ENCODE assay signal across 24 cellular contexts in genomic region chr10:30371954-30372353, GRCh38. TPM values are rescaled to one million over a fixed set of nuclear protein-coding genes. Genes with fewer than 3 reads are reported as not detected.
DNase-seq lines count a peak whose midpoint lies in the region; ATAC-seq and TF ChIP-seq lines count a peak whose summit lies in the region.
"Had no signal": no experiment of that assay in that cellular context is flagged by ENCODE, and none has a peak within 500 bp of the region (broad histone marks: within the 10 kb centered on the region; RNA-seq: fewer than 3 reads in every experiment).

No MANE protein-coding gene starts in this region.

- 87 to 94% methylated on average over 2 of the region's 2 CpGs for WGBS in lung, 2 donors

- POLR2A ChIA-PET in WTC11 (lab: Charles Lee): no interaction called here

- peaks cover 0 to 7% of the 10 kb centered on the region in 2 donors for H3K4me1 ChIP-seq in lung (ENCODE audit: control insufficient read depth in 2 of 2, insufficient read depth in 2 of 2, low read length in 2 of 2)
- H3K4me1 ChIP-seq: pancreas, testis had no signal

- no peak overlapping the region for H3K4me3 ChIP-seq in lung
- H3K4me3 ChIP-seq: mucosa of descending colon, pancreas, SK-N-MC, spleen, testis had no signal

- no peaks in the 10 kb centered on the region for H3K27me3 ChIP-seq in lung (ENCODE audit: control insufficient read depth, insufficient read depth)
- H3K27me3 ChIP-seq: pancreas, spleen, testis had no signal

- no peak overlapping the region for H3K27ac Mint-ChIP-seq in WTC11
- H3K27ac Mint-ChIP-seq: activated naive CD8-positive, alpha-beta T cell; CD4-positive, alpha-beta T cell; nephron progenitor cell; stimulated activated naive B cell treated with anti-CD40 and anti-IgM and Interleukin-4, amounts not matched to agents 10 μg/mL and 1 μg/mL and 100 μg/mL, for 72 hours; T-helper 2 cell treated with Interferon-gamma antibody and Interleukin-4, amounts not matched to agents 5 μg/mL and 100 μg/mL, for 36 hours had no signal

- ATAC-seq in lung (ENCODE audit: insufficient read depth, low FRiP score) (peak; percentile 47), WTC11 (no peak)
- ATAC-seq: mucosa of descending colon; pancreas; right cardiac atrium; stimulated activated naive B cell treated with anti-CD40 and anti-IgM and Interleukin-4, amounts not matched to agents 10 μg/mL and 1 μg/mL and 100 μg/mL, for 72 hours had no signal

- H3K4me1 Mint-ChIP-seq in WTC11: peaks cover 40% of the 10 kb centered on the region

- H3K36me3 ChIP-seq in lung (ENCODE audit: control insufficient read depth in 2 of 2, insufficient read depth in 2 of 2, low read length in 2 of 2): no peaks in the 10 kb centered on the region
- H3K36me3 ChIP-seq: pancreas, spleen had no signal

- H3K9me3 ChIP-seq in lung (ENCODE audit: control insufficient read depth in 2 of 2, insufficient read depth in 1 of 2, low read length in 1 of 2): peaks cover 0 to 2% of the 10 kb centered on the region in 2 donors
- H3K9me3 ChIP-seq: mucosa of descending colon, pancreas, spleen, testis had no signal

- H3K9me3 Mint-ChIP-seq in WTC11: no peaks in the 10 kb centered on the region
- H3K9me3 Mint-ChIP-seq: CD4-positive, alpha-beta T cell; nephron progenitor cell; stimulated activated naive B cell treated with anti-CD40 and anti-IgM and Interleukin-4, amounts not matched to agents 10 μg/mL and 1 μg/mL and 100 μg/mL, for 72 hours; T-helper 2 cell treated with Interferon-gamma antibody and Interleukin-4, amounts not matched to agents 5 μg/mL and 100 μg/mL, for 36 hours had no signal

- no peak overlapping the region for H3K27ac ChIP-seq in lung (ENCODE audit: low read depth in 1 of 2, low read length in 1 of 2)
- H3K27ac ChIP-seq: pancreas, RWPE1, SK-N-MC, spleen, testis had no signal

- H3K36me3 Mint-ChIP-seq in WTC11: no peaks in the 10 kb centered on the region
- H3K36me3 Mint-ChIP-seq: activated naive CD8-positive, alpha-beta T cell; stimulated activated naive B cell treated with anti-CD40 and anti-IgM and Interleukin-4, amounts not matched to agents 10 μg/mL and 1 μg/mL and 100 μg/mL, for 72 hours had no signal

- peaks cover 36% of the 10 kb centered on the region for H3K27me3 Mint-ChIP-seq in WTC11 (ENCODE audit: low read depth)
- H3K27me3 Mint-ChIP-seq: activated naive CD8-positive, alpha-beta T cell had no signal

- peak; percentile 9 for DNase-seq in COLO668 (lab: John Stamatoyannopoulos, UW; ENCODE audit: unreplicated experiment)
- peak; percentile 95 for DNase-seq in DMS53 treated with DMSO at 0.1 percent for 48 hours (lab: John Stamatoyannopoulos, UW; ENCODE audit: unreplicated experiment)
- DNase-seq in NCI-H510A treated with DMSO at 0.1 percent for 48 hours (lab: John Stamatoyannopoulos, UW): peak; percentile 67
- DNase-seq in lung (ENCODE audit: low spot score): no peak
- no peak for DNase-seq in GM10266 (ENCODE audit: extremely low spot score)
- DNase-seq in CD1c-positive myeloid dendritic cell (ENCODE audit: extremely low spot score): no peak
- DNase-seq in WTC11 (ENCODE audit: low spot score): no peak
- DNase-seq: activated CD4-positive, alpha-beta T cell treated with anti-CD3 and anti-CD28 coated beads for 48 hours; CD4-positive, alpha-beta T cell; Karpas-422; mucosa of descending colon; NCI-H1930; NCI-H524 treated with DMSO at 0.1 percent for 48 hours; nephron progenitor cell; pancreas; right cardiac atrium; spleen; stimulated activated CD4-positive, alpha-beta T cell treated with anti-CD3 and anti-CD28 coated beads, Interleukin-4, amount 100 ng/mL, for 1 hour; stimulated activated naive B cell treated with anti-CD40 and anti-IgM and Interleukin-4, amounts not matched to agents 10 μg/mL and 1 μg/mL and 100 μg/mL, for 72 hours; testis had no signal

- CTCF ChIA-PET in WTC11 (lab: Charles Lee): interaction anchor here (0.7 to 1.4 kb wide), 3 partner anchors 11 to 219 kb away, joined by 3 to 12 read pairs (median 3); no protein-coding TSS in a partner anchor

- TF ChIP-seq CTCF in lung (IDR thresholded peaks at IDR 0.05; ENCODE audit: control extremely low read depth, extremely low read depth) (no peak), GM10266 (IDR thresholded peaks at IDR 0.05; ENCODE audit: control insufficient read depth, insufficient read depth, low read depth, missing control alignments) (no peak), WTC11 (IDR thresholded peaks at IDR 0.05) (no peak)

- no peak overlapping the region for H3K4me3 Mint-ChIP-seq in WTC11
- H3K4me3 Mint-ChIP-seq: activated naive CD8-positive, alpha-beta T cell; CD4-positive, alpha-beta T cell; nephron progenitor cell; stimulated activated naive B cell treated with anti-CD40 and anti-IgM and Interleukin-4, amounts not matched to agents 10 μg/mL and 1 μg/mL and 100 μg/mL, for 72 hours had no signal

TF ChIP-seq in WTC11, 78 proteins besides CTCF, POLR2A, EP300 and RAD21 (continues in another document):
- TF ChIP-seq NFE2L1 (CRISPR knock-in tag; IDR thresholded peaks at IDR 0.05) (no peak), ZNF281 (CRISPR knock-in tag; IDR thresholded peaks at IDR 0.05) (no peak), FOXP1 (CRISPR knock-in tag; IDR thresholded peaks at IDR 0.05; ENCODE audit: borderline replicate concordance) (no peak)
- TF ChIP-seq, protein P1, sequence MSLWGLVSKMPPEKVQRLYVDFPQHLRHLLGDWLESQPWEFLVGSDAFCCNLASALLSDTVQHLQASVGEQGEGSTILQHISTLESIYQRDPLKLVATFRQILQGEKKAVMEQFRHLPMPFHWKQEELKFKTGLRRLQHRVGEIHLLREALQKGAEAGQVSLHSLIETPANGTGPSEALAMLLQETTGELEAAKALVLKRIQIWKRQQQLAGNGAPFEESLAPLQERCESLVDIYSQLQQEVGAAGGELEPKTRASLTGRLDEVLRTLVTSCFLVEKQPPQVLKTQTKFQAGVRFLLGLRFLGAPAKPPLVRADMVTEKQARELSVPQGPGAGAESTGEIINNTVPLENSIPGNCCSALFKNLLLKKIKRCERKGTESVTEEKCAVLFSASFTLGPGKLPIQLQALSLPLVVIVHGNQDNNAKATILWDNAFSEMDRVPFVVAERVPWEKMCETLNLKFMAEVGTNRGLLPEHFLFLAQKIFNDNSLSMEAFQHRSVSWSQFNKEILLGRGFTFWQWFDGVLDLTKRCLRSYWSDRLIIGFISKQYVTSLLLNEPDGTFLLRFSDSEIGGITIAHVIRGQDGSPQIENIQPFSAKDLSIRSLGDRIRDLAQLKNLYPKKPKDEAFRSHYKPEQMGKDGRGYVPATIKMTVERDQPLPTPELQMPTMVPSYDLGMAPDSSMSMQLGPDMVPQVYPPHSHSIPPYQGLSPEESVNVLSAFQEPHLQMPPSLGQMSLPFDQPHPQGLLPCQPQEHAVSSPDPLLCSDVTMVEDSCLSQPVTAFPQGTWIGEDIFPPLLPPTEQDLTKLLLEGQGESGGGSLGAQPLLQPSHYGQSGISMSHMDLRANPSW (CRISPR knock-in tag; conservative IDR thresholded peaks at IDR 0.05; ENCODE audit: low read depth): no peak
- TF ChIP-seq, protein P2, sequence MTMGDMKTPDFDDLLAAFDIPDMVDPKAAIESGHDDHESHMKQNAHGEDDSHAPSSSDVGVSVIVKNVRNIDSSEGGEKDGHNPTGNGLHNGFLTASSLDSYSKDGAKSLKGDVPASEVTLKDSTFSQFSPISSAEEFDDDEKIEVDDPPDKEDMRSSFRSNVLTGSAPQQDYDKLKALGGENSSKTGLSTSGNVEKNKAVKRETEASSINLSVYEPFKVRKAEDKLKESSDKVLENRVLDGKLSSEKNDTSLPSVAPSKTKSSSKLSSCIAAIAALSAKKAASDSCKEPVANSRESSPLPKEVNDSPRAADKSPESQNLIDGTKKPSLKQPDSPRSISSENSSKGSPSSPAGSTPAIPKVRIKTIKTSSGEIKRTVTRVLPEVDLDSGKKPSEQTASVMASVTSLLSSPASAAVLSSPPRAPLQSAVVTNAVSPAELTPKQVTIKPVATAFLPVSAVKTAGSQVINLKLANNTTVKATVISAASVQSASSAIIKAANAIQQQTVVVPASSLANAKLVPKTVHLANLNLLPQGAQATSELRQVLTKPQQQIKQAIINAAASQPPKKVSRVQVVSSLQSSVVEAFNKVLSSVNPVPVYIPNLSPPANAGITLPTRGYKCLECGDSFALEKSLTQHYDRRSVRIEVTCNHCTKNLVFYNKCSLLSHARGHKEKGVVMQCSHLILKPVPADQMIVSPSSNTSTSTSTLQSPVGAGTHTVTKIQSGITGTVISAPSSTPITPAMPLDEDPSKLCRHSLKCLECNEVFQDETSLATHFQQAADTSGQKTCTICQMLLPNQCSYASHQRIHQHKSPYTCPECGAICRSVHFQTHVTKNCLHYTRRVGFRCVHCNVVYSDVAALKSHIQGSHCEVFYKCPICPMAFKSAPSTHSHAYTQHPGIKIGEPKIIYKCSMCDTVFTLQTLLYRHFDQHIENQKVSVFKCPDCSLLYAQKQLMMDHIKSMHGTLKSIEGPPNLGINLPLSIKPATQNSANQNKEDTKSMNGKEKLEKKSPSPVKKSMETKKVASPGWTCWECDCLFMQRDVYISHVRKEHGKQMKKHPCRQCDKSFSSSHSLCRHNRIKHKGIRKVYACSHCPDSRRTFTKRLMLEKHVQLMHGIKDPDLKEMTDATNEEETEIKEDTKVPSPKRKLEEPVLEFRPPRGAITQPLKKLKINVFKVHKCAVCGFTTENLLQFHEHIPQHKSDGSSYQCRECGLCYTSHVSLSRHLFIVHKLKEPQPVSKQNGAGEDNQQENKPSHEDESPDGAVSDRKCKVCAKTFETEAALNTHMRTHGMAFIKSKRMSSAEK (CRISPR knock-in tag; IDR thresholded peaks at IDR 0.05; ENCODE audit: borderline replicate concordance): no peak

RNA-seq across cellular contexts. Expression of gene MTPAP, which starts 22.9 kb away (rescaled TPM):
- total RNA-seq in lung (10 to 100 TPM; 17.1 to 21.5 TPM), WTC11 (2021) (35.2 to 39.5 TPM (median 36.5 TPM) in 3 replicates)
- polyA plus RNA-seq in lung: 10 to 100 TPM in 1 of 2 donors, 1 to 10 TPM in 1; 5.0 to 11.1 TPM

Comparison
In these comparisons a context has a peak if more than half of its experiments do, and no peak if none do; other contexts are left out.
1. DNase-seq: peak in COLO668 (single experiment), DMS53 treated with DMSO at 0.1 percent for 48 hours (single experiment) and NCI-H510A treated with DMSO at 0.1 percent for 48 hours (single experiment); none in lung (single experiment), GM10266 (single experiment), CD1c-positive myeloid dendritic cell (single experiment) and WTC11 (single experiment).